9 cellular contexts compared by ENCODE assay signal in the genomic region with DNA sequence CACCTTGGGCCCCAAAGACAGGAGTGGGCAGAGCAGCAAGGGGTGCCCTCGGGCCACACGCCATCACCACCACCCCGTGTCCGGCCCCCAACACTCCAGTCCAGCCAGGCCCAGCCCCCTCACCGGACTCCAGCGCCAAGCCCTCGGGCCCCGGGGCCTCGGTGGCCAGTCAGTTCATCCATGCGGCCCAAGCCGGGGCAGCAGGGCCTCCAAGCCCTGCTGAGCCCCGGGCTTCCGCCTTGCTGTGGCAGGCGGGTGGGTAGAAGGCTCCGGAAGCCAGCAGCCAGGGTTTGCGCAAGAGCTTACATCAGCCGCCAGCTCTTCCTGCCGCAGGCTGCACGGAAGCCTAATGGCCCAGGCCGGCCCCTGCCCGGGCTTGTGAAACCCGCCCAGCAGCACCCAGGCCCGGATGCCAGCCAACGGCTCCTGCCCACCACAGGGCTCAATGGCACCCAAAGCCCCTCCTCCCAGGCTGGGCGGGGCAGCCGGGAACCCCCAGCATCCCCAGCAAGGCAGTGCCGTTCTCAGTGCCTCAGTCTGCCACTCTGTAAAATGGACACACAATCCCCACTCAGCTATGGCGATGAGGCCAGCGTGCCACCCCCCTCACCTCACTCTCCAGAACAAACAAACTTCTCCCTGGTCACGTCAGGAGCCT. TPM values are rescaled to one million over a fixed set of nuclear protein-coding genes. Genes with fewer than 3 reads are reported as not detected.
DNase-seq lines count a peak whose midpoint lies in the region; ATAC-seq and TF ChIP-seq lines count a peak whose summit lies in the region.
"Had no signal": no experiment of that assay in that cellular context is flagged by ENCODE, and none has a peak within 500 bp of the region (broad histone marks: within the 10 kb centered on the region; RNA-seq: fewer than 3 reads in every experiment).

No MANE protein-coding gene starts in this region.

- peak overlapping the region; percentile 83 for H3K4me3 ChIP-seq in OCI-LY7 (ENCODE audit: low read depth, low read length, poor library complexity, severe bottlenecking)
- peak overlapping the region; percentile 37 for H3K4me3 ChIP-seq in fibroblast of mammary gland (ENCODE audit: control insufficient read depth, low read depth, low read length)
- H3K4me3 ChIP-seq in upper lobe of right lung, result peak overlapping the region; percentile 65

- ATAC-seq in HG03097 (IDR thresholded peaks at IDR 0.05; ENCODE audit: low FRiP score, unreplicated experiment), result peak; percentile 91
- peak; percentile 95 for ATAC-seq in upper lobe of right lung

- BruUV-seq in OCI-LY7 (replicated peaks; lab: Mats Ljungman, UMichigan), result no TSS peak

- H3K27ac ChIP-seq in OCI-LY7 (ENCODE audit: low read depth, low read length, poor library complexity, severe bottlenecking) (peak overlapping the region; percentile 70), upper lobe of right lung (peak overlapping the region; percentile 91)
- H3K27ac ChIP-seq: C4-2B had no signal

- peak overlapping the region; percentile 87 for H3K4me2 ChIP-seq in OCI-LY7 (ENCODE audit: low read length)

- H3K4me1 ChIP-seq in OCI-LY7 (ENCODE audit: insufficient read depth, low read length, poor library complexity, severe bottlenecking) (peaks cover 15% of the 10 kb centered on the region), upper lobe of right lung (peaks cover 29% of the 10 kb centered on the region)

- H3K27me3 ChIP-seq in upper lobe of right lung, result no peaks in the 10 kb centered on the region

- H2AFZ ChIP-seq in OCI-LY7 (ENCODE audit: low read length), result peak overlapping the region; percentile 82

- POLR2A ChIA-PET in OCI-LY7 (lab: Charles Lee), result interaction anchor here (0.5 to 2.0 kb wide), 9 partner anchors 10 to 621 kb away, joined by 3 to 6 read pairs (median 5); a partner anchor contains a TSS

- H3K36me3 ChIP-seq in OCI-LY7 (ENCODE audit: insufficient read depth, low read length), result peaks cover 8% of the 10 kb centered on the region; the same call in 1 of the 2 replicates
- peaks cover 24% of the 10 kb centered on the region for H3K36me3 ChIP-seq in upper lobe of right lung

- peaks cover 8% of the 10 kb centered on the region; the same call in 1 of the 2 replicates for H3K79me2 ChIP-seq in OCI-LY7 (ENCODE audit: insufficient read depth, low read depth, low read length)

- TF ChIP-seq CTCF in OCI-LY7 (conservative IDR thresholded peaks at IDR 0.05; ENCODE audit: low read length) (no peak), fibroblast of mammary gland (conservative IDR thresholded peaks at IDR 0.05; ENCODE audit: control insufficient read depth, insufficient read depth, low read depth, low read length) (no peak), upper lobe of right lung (IDR thresholded peaks at IDR 0.05) (no peak)

- no peaks in the 10 kb centered on the region for H3K9me2 ChIP-seq in OCI-LY7 (ENCODE audit: insufficient read depth, low read length)

- CTCF ChIA-PET in OCI-LY7 (lab: Charles Lee; ENCODE audit: unreplicated experiment), result interaction anchor here (1.0 to 1.3 kb wide), 2 partner anchors 54 to 177 kb away, joined by 3 to 5 read pairs; no protein-coding TSS in a partner anchor

- DNase-seq in NCI-H748 (lab: John Stamatoyannopoulos, UW; ENCODE audit: unreplicated experiment), result peak; percentile 12
- DNase-seq in NCI-H748 treated with DMSO at 0.1 percent for 48 hours (lab: John Stamatoyannopoulos, UW), result no peak
- DNase-seq in OCI-LY7 (ENCODE audit: low spot score), result peak; percentile 96
- DNase-seq in activated T-cell treated with anti-CD3 and anti-CD28 coated beads, Interleukin-2, amount 50 U/mL, for 1 hour, result peak; percentile 90
- peak; percentile 92 for DNase-seq in fibroblast of mammary gland (ENCODE audit: low read depth)
- peak in 8 of 10 donors; percentile 33 to 94 (median 47) for DNase-seq in posterior cingulate gyrus
- peak; percentile 98 for DNase-seq in upper lobe of right lung

- no peaks in the 10 kb centered on the region for H3K9me3 ChIP-seq in OCI-LY7 (ENCODE audit: low read length)
- no peaks in the 10 kb centered on the region for H3K9me3 ChIP-seq in upper lobe of right lung

- intact Hi-C loops in OCI-LY7 (cut with micrococcal nuclease; ENCODE audit: unreplicated experiment), result loop anchor here (1.0 to 5.0 kb wide), 4 partner anchors 27 to 65 kb away; no protein-coding TSS in a partner anchor
- intact Hi-C loops in posterior cingulate gyrus (cut with DNase I), result no loop called here
- intact Hi-C loops in upper lobe of right lung (cut with DNase I), result no loop called here

- no peaks in the 10 kb centered on the region for H4K20me1 ChIP-seq in OCI-LY7 (ENCODE audit: insufficient read depth, low read length)

RNA-seq across cellular contexts. Expression of a gene that starts 26.5 kb away (rescaled TPM):
- 12.2 and 21.2 TPM in 2 replicates for total RNA-seq in OCI-LY7 (2014; rRNA removed; shearing (Covaris generic))
- total RNA-seq in OCI-LY7 (2022) (64.2 and 70.4 TPM in 2 replicates), upper lobe of right lung (118 TPM)
